22 cellular contexts compared by ENCODE assay signal in the genomic region with DNA sequence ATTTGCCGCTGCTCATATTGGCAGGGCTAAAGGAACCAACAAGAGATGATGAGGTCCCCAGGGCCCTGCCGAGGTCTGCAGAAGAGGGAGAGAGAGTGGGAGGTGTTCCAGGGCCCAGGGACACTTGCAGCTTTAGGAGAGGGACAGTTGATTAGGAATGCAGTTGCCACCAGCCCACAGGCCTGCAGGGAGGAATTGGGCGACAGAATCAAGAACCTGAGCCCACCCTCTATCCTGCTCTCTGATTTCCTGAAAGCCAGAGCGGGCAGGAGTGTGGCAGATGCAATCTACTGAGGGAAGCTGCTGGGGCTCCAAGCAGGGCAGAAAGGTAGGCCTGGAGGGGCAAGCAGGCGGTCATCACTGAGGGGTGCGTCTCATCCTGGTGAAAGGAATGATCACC. TPM values are rescaled to one million over a fixed set of nuclear protein-coding genes. Genes with fewer than 3 reads are reported as not detected.
DNase-seq lines count a peak whose midpoint lies in the region; ATAC-seq and TF ChIP-seq lines count a peak whose summit lies in the region.
"Had no signal": no experiment of that assay in that cellular context is flagged by ENCODE, and none has a peak within 500 bp of the region (broad histone marks: within the 10 kb centered on the region; RNA-seq: fewer than 3 reads in every experiment).

No MANE protein-coding gene starts in this region.

- DNase-seq in GM23338 (ENCODE audit: low spot score), result no peak
- DNase-seq in colonic mucosa, result peak; percentile 9
- DNase-seq in mesenteric fat pad (ENCODE audit: low spot score), result peak; percentile 75
- peak; percentile 40 for DNase-seq in type B pancreatic cell (ENCODE audit: extremely low spot score, unreplicated experiment)
- DNase-seq in stimulated activated CD4-positive, alpha-beta T cell treated with anti-CD3 and anti-CD28 coated beads, Interleukin-1b, Interleukin-23, amount 100 ng/mL, for 48 hours, result no peak
- no peak for DNase-seq in activated CD8-positive, alpha-beta T cell treated with anti-CD3 and anti-CD28 coated beads for 36 hours
- DNase-seq: Caco-2; CD4-positive, alpha-beta T cell; MV-4-11; NCI-H1694 treated with DMSO at 0.1 percent for 48 hours; NCI-H2227 treated with DMSO at 0.1 percent for 48 hours; NCI-H510A; PC-9; SIG-M5 had no signal

- intact Hi-C loops in colonic mucosa (cut with DNase I), result no loop called here
- intact Hi-C loops in activated CD8-positive, alpha-beta T cell treated with anti-CD3 and anti-CD28 coated beads for 36 hours (cut with micrococcal nuclease), result no loop called here

- H3K9me3 Mint-ChIP-seq in GM23338 (peaks cover 6% of the 10 kb centered on the region; the same call in 2 of the 3 replicates), type B pancreatic cell (no peaks in the 10 kb centered on the region)
- H3K9me3 Mint-ChIP-seq in activated CD8-positive, alpha-beta T cell treated with anti-CD3 and anti-CD28 coated beads for 36 hours, result peaks cover 4% of the 10 kb centered on the region
- H3K9me3 Mint-ChIP-seq: CD4-positive, alpha-beta T cell had no signal

- H3K79me2 ChIP-seq in GM23338 (replicated peaks; ENCODE audit: insufficient read depth), result no peaks in the 10 kb centered on the region

- no peaks in the 10 kb centered on the region for H4K20me1 ChIP-seq in GM23338 (replicated peaks; ENCODE audit: insufficient read depth)

- H3K4me3 Mint-ChIP-seq in GM23338 (no peak overlapping the region), type B pancreatic cell (no peak overlapping the region)
- H3K4me3 Mint-ChIP-seq in activated CD8-positive, alpha-beta T cell treated with anti-CD3 and anti-CD28 coated beads for 36 hours, result no peak overlapping the region
- H3K4me3 Mint-ChIP-seq: CD4-positive, alpha-beta T cell; IgD-negative memory B cell had no signal

- TF ChIP-seq CTCF in GM23338 (conservative IDR thresholded peaks at IDR 0.05; ENCODE audit: low read depth in 2 of 2) (no peak), colonic mucosa (IDR thresholded peaks at IDR 0.05) (no peak), type B pancreatic cell (conservative IDR thresholded peaks at IDR 0.05) (no peak)
- no peak for TF ChIP-seq CTCF in activated CD8-positive, alpha-beta T cell treated with anti-CD3 and anti-CD28 coated beads for 36 hours (IDR thresholded peaks at IDR 0.05)

- H3K27me3 Mint-ChIP-seq in GM23338 (ENCODE audit: insufficient read depth, low read depth, poor library complexity) (peaks cover 6% of the 10 kb centered on the region), type B pancreatic cell (peaks cover 3% of the 10 kb centered on the region)
- H3K27me3 Mint-ChIP-seq in activated CD8-positive, alpha-beta T cell treated with anti-CD3 and anti-CD28 coated beads for 36 hours, result no peaks in the 10 kb centered on the region

- H3K27me3 ChIP-seq in GM23338 (ENCODE audit: insufficient read depth) (no peaks in the 10 kb centered on the region), colonic mucosa (no peaks in the 10 kb centered on the region)
- H3K27me3 ChIP-seq: BLaER1 had no signal

- CTCF ChIA-PET in activated CD8-positive, alpha-beta T cell treated with anti-CD3 and anti-CD28 coated beads for 36 hours (lab: Charles Lee), result no interaction called here

- H3K9ac ChIP-seq in colonic mucosa (ENCODE audit: low read depth in 2 of 2, low read length in 2 of 2), result no peak overlapping the region
- H3K9ac ChIP-seq: BLaER1 had no signal

- H2AFZ ChIP-seq in GM23338, result no peak overlapping the region
- H2AFZ ChIP-seq: PC-9 had no signal

- H3K4me1 ChIP-seq in GM23338 (ENCODE audit: insufficient read depth), result no peaks in the 10 kb centered on the region
- no peaks in the 10 kb centered on the region for H3K4me1 ChIP-seq in colonic mucosa
- H3K4me1 ChIP-seq: BLaER1, Caco-2 had no signal

- H3K36me3 ChIP-seq in GM23338 (ENCODE audit: insufficient read depth) (no peaks in the 10 kb centered on the region), colonic mucosa (no peaks in the 10 kb centered on the region)
- H3K36me3 ChIP-seq: BLaER1 had no signal

- H3K4me1 Mint-ChIP-seq in GM23338 (peaks cover 11% of the 10 kb centered on the region; the same call in 2 of the 3 replicates), type B pancreatic cell (ENCODE audit: unreplicated experiment) (no peaks in the 10 kb centered on the region)
- H3K4me1 Mint-ChIP-seq in activated CD8-positive, alpha-beta T cell treated with anti-CD3 and anti-CD28 coated beads for 36 hours (ENCODE audit: low read depth), result no peaks in the 10 kb centered on the region

- POLR2A ChIA-PET in activated CD8-positive, alpha-beta T cell treated with anti-CD3 and anti-CD28 coated beads for 36 hours (lab: Charles Lee), result no interaction called here

- no peak overlapping the region for H3K4me3 ChIP-seq in GM23338
- no peak overlapping the region for H3K4me3 ChIP-seq in colonic mucosa
- H3K4me3 ChIP-seq: BLaER1, PC-9 had no signal

- 0 out of 2 replicates have a peak overlapping the region, but pooled peaks have one; percentile 47 for H3K27ac Mint-ChIP-seq in GM23338
- H3K27ac Mint-ChIP-seq in type B pancreatic cell, result no peak overlapping the region
- no peak overlapping the region for H3K27ac Mint-ChIP-seq in activated CD8-positive, alpha-beta T cell treated with anti-CD3 and anti-CD28 coated beads for 36 hours
- H3K27ac Mint-ChIP-seq: CD4-positive, alpha-beta T cell; IgD-negative memory B cell had no signal

- no peak overlapping the region for H3K4me2 ChIP-seq in GM23338
- H3K4me2 ChIP-seq: BLaER1, PC-9 had no signal

- no peaks in the 10 kb centered on the region for H3K9me3 ChIP-seq in colonic mucosa
- H3K9me3 ChIP-seq: Caco-2 had no signal

- no peaks in the 10 kb centered on the region; the same call in 2 of the 3 replicates for H3K36me3 Mint-ChIP-seq in GM23338 (ENCODE audit: low read depth)
- H3K36me3 Mint-ChIP-seq in type B pancreatic cell, result no peaks in the 10 kb centered on the region
- no peaks in the 10 kb centered on the region for H3K36me3 Mint-ChIP-seq in activated CD8-positive, alpha-beta T cell treated with anti-CD3 and anti-CD28 coated beads for 36 hours (ENCODE audit: low read depth)

- no peaks in the 10 kb centered on the region for H3F3A ChIP-seq in GM23338 (replicated peaks; ENCODE audit: low read depth)

- no peak overlapping the region for H3K27ac ChIP-seq in GM23338 (ENCODE audit: low read depth)
- H3K27ac ChIP-seq in colonic mucosa, result no peak overlapping the region
- H3K27ac ChIP-seq: BLaER1, PC-9, RWPE1 had no signal

- no peak for ATAC-seq in GM23338
- ATAC-seq in activated CD8-positive, alpha-beta T cell treated with anti-CD3 and anti-CD28 coated beads for 36 hours, result no peak
- ATAC-seq in HG02840 (IDR thresholded peaks at IDR 0.05; ENCODE audit: low FRiP score, unreplicated experiment), result no peak
- ATAC-seq: HCT116, SK-N-SH treated with all-trans-retinoic acid at 6 μM for 48 hours had no signal

- H3K9me2 ChIP-seq in GM23338 (ENCODE audit: insufficient read depth), result no peaks in the 10 kb centered on the region

TF ChIP-seq in GM23338, 12 proteins besides CTCF, POLR2A, EP300 and RAD21:
- TF ChIP-seq EZH2 (IDR thresholded peaks at IDR 0.05; ENCODE audit: low read depth, unreplicated experiment) (no peak), CREB1 (CRISPR knock-in tag; IDR thresholded peaks at IDR 0.05; ENCODE audit: low read depth) (no peak)
TF ChIP-seq in GM23338: peak in this region for 0.

RNA-seq across cellular contexts. Expression of gene PRR23E, which starts 12.1 kb away (rescaled TPM):
- not detected in 2 replicates for total RNA-seq in GM23338 (2014; rRNA removed; shearing (Covaris generic))
- not detected in 2 replicates for polyA plus RNA-seq in GM23338 (2016; fragmentation: Nextera tagmentation; extraction: Ambion mirVana)
- total RNA-seq in colonic mucosa (not detected), mesenteric fat pad (not detected), type B pancreatic cell (ENCODE audit: low replicate concordance) (not detected in 2 replicates)
- not detected for total RNA-seq in activated CD8-positive, alpha-beta T cell treated with anti-CD3 and anti-CD28 coated beads for 36 hours
- total RNA-seq: Caco-2; CD4-positive, alpha-beta T cell; G401; H1; PC-9 had no signal
- polyA plus RNA-seq: H1, IgD-negative memory B cell had no signal

Comparison
In these comparisons a context has a peak if more than half of its experiments do, and no peak if none do; other contexts are left out.
1. DNase-seq: peak in colonic mucosa (single experiment), mesenteric fat pad (single experiment) and type B pancreatic cell (single experiment); none in GM23338 (single experiment), stimulated activated CD4-positive, alpha-beta T cell treated with anti-CD3 and anti-CD28 coated beads, Interleukin-1b, Interleukin-23, amount 100 ng/mL, for 48 hours (single experiment) and activated CD8-positive, alpha-beta T cell treated with anti-CD3 and anti-CD28 coated beads for 36 hours (single experiment).